ENCODE assay signal across 8 cellular contexts in genomic region chr9:34620061-34620994, GRCh38. TPM values are rescaled to one million over a fixed set of nuclear protein-coding genes. Genes with fewer than 3 reads are reported as not detected.
DNase-seq lines count a peak whose midpoint lies in the region; ATAC-seq and TF ChIP-seq lines count a peak whose summit lies in the region.

TSS of gene DCTN3 (minus strand) at chr9:34620495. CDS start at chr9:34620464, 31 bp downstream.

- H3K4me3 ChIP-seq in duodenal mucosa (ENCODE audit: low read depth in 1 of 2, low read length in 2 of 2) (peak within 1 kb of the TSS; percentile 86 to 89), lower leg skin (ENCODE audit: low read depth, poor library complexity, severe bottlenecking) (peak within 1 kb of the TSS; percentile 59)

- peak; percentile 100 for ATAC-seq in GM19351 (IDR thresholded peaks at IDR 0.05; ENCODE audit: unreplicated experiment)
- ATAC-seq in HG03521 (IDR thresholded peaks at IDR 0.05; ENCODE audit: unreplicated experiment) = peak; percentile 99

- peak; percentile 26 to 95 (median 86) for DNase-seq in C1 segment of cervical spinal cord (lab: John Stamatoyannopoulos, UW)
- peak; percentile 87 for DNase-seq in NCI-H774 (lab: John Stamatoyannopoulos, UW)
- peak; percentile 86 to 88 for DNase-seq in activated CD4-positive, alpha-beta T cell treated with anti-CD3 and anti-CD28 coated beads, Interleukin-2, amount 50 U/mL, for 4 hours
- DNase-seq in lower leg skin (ENCODE audit: low spot score in 2 of 2) = peak; percentile 95 to 98
- peak; percentile 80 to 87 for DNase-seq in stimulated activated CD4-positive, alpha-beta T cell treated with anti-CD3 and anti-CD28 coated beads, Interleukin-4, amount 100 ng/mL, for 48 hours (ENCODE audit: low read depth in 2 of 2)

- TF ChIP-seq POLR2A in lower leg skin (IDR thresholded peaks at IDR 0.05) = no peak

- no peak within 1 kb of the TSS for H3K27ac ChIP-seq in duodenal mucosa (ENCODE audit: low read depth, low read length)

- H3K36me3 ChIP-seq in duodenal mucosa (ENCODE audit: control insufficient read depth in 1 of 2, insufficient read depth in 2 of 2, low read length in 2 of 2) = peaks cover 17 to 30% of the 10 kb centered on the region in 2 donors

- H3K4me1 ChIP-seq in duodenal mucosa (ENCODE audit: control insufficient read depth in 1 of 2, insufficient read depth in 2 of 2, low read length in 2 of 2) = peaks cover 13 to 14% of the 10 kb centered on the region in 2 donors

- peaks cover 34 to 37% of the 10 kb centered on the region in 2 donors for H3K27me3 ChIP-seq in duodenal mucosa (ENCODE audit: control insufficient read depth in 1 of 2, insufficient read depth in 2 of 2, low read length in 2 of 2)

- intact Hi-C loops in lower leg skin (cut with DNase I; ENCODE audit: low total_unique reads) = no loop called here

- 6 to 9% methylated on average over 19 to 31 of the region's 43 CpGs for WGBS in lower leg skin, 2 donors

- TF ChIP-seq CTCF in lower leg skin (IDR thresholded peaks at IDR 0.05) = no peak

- no peaks in the 10 kb centered on the region for H3K9me3 ChIP-seq in duodenal mucosa (ENCODE audit: control insufficient read depth in 1 of 2, low read length in 2 of 2)

- peak within 1 kb of the TSS; percentile 58 to 77 for H3K9ac ChIP-seq in duodenal mucosa (ENCODE audit: low read depth in 1 of 2, low read length in 2 of 2)

RNA-seq across cellular contexts. Expression of gene DCTN3, which starts in this region (rescaled TPM):
- 100 to 1,000 TPM in 3 of 4 donors, 10 to 100 TPM in 1; 80.8 to 166 (median 127) TPM for total RNA-seq in lower leg skin
